8 cellular contexts compared by ENCODE assay signal in genomic region chr1:236281286-236282158, GRCh38. TPM values are rescaled to one million over a fixed set of nuclear protein-coding genes. Genes with fewer than 3 reads are reported as not detected.
DNase-seq lines count a peak whose midpoint lies in the region; ATAC-seq and TF ChIP-seq lines count a peak whose summit lies in the region.

TSS of gene ERO1B (minus strand) at chr1:236281958. CDS start at chr1:236281783, 175 bp downstream.

- no peaks in the 10 kb centered on the region for H3K9me3 ChIP-seq in thoracic aorta

- peak within 1 kb of the TSS; percentile 67 to 74 for H3K27ac ChIP-seq in thoracic aorta

- H3K36me3 ChIP-seq in thoracic aorta: no peaks in the 10 kb centered on the region

- no peaks in the 10 kb centered on the region for H3K9me3 Mint-ChIP-seq in activated naive CD8-positive, alpha-beta T cell (ENCODE audit: low read depth)
- no peaks in the 10 kb centered on the region for H3K9me3 Mint-ChIP-seq in osteocyte (ENCODE audit: unreplicated experiment)

- peak within 1 kb of the TSS; percentile 89 for H3K4me3 ChIP-seq in thoracic aorta

- peak within 1 kb of the TSS; percentile 94 for H3K27ac Mint-ChIP-seq in activated naive CD8-positive, alpha-beta T cell
- H3K27ac Mint-ChIP-seq in osteocyte (ENCODE audit: unreplicated experiment): peak within 1 kb of the TSS; percentile 39

- peaks cover 7 to 11% of the 10 kb centered on the region in 2 donors for H3K4me1 ChIP-seq in thoracic aorta (ENCODE audit: control insufficient read depth in 1 of 2, low read depth in 2 of 2)

- H3K4me3 Mint-ChIP-seq in activated naive CD8-positive, alpha-beta T cell: peak within 1 kb of the TSS; percentile 92
- H3K4me3 Mint-ChIP-seq in osteocyte (ENCODE audit: unreplicated experiment): peak within 1 kb of the TSS; percentile 84

- peak; percentile 75 for ATAC-seq in HG02610 (IDR thresholded peaks at IDR 0.05; ENCODE audit: unreplicated experiment)
- peak; percentile 98 for ATAC-seq in SK-N-SH treated with all-trans-retinoic acid at 6 μM for 48 hours
- peak; percentile 96 for ATAC-seq in thoracic aorta (ENCODE audit: insufficient number of reproducible peaks, low FRiP score, low read depth)

- no peaks in the 10 kb centered on the region for H3K27me3 Mint-ChIP-seq in activated naive CD8-positive, alpha-beta T cell
- peaks cover 38% of the 10 kb centered on the region for H3K27me3 Mint-ChIP-seq in osteocyte (ENCODE audit: unreplicated experiment)

- TF ChIP-seq POLR2A in GM10847 (IDR thresholded peaks at IDR 0.05; ENCODE audit: extremely low read depth, insufficient read length): peak; percentile 91

- DNase-seq in NCI-H1092 (lab: John Stamatoyannopoulos, UW) (peak; percentile 99), head of caudate nucleus (peak; percentile 93 to 100 (median 99)), osteocyte (ENCODE audit: extremely low spot score, unreplicated experiment) (peak; percentile 98), thoracic aorta (ENCODE audit: low spot score) (peak; percentile 88)

- TF ChIP-seq CTCF in osteocyte (IDR thresholded peaks at IDR 0.05) (no peak), thoracic aorta (IDR thresholded peaks at IDR 0.05) (no peak)

- no peaks in the 10 kb centered on the region for H3K27me3 ChIP-seq in thoracic aorta (replicated peaks; ENCODE audit: insufficient read depth)

- peaks cover 4% of the 10 kb centered on the region for H3K36me3 Mint-ChIP-seq in activated naive CD8-positive, alpha-beta T cell
- no peaks in the 10 kb centered on the region for H3K36me3 Mint-ChIP-seq in osteocyte (ENCODE audit: unreplicated experiment)

- peaks cover 51% of the 10 kb centered on the region for H3K4me1 Mint-ChIP-seq in activated naive CD8-positive, alpha-beta T cell (ENCODE audit: low read depth)
- peaks cover 10% of the 10 kb centered on the region for H3K4me1 Mint-ChIP-seq in osteocyte (ENCODE audit: unreplicated experiment)

- intact Hi-C loops in head of caudate nucleus (cut with DNase I): loop anchor here (5.0 kb wide), 1 partner anchor 139 kb away; the partner anchor contains the start of gene GPR137B

TF ChIP-seq in SK-N-SH treated with all-trans-retinoic acid at 6 μM for 48 hours, 23 proteins besides CTCF, POLR2A, EP300 and RAD21:
- TF ChIP-seq PPARA (CRISPR knock-in tag; IDR thresholded peaks at IDR 0.05; ENCODE audit: borderline replicate concordance) (0 out of 2 replicates have a peak, but pooled peaks have one; percentile 36), SNAI2 (CRISPR knock-in tag; IDR thresholded peaks at IDR 0.05) (no peak), ZFP30 (CRISPR knock-in tag; IDR thresholded peaks at IDR 0.05) (no peak)

RNA-seq across cellular contexts. Expression of gene ERO1B, which starts in this region (rescaled TPM):
- total RNA-seq in osteocyte: 4.8 and 4.9 TPM in 2 replicates
- 10 to 100 TPM; 20.8 to 33.3 TPM for total RNA-seq in thoracic aorta

Comparison
In these comparisons a context has a peak if more than half of its experiments do, and no peak if none do; other contexts are left out.
1. Peak in every context shown above with its lines: DNase-seq, ATAC-seq, H3K4me3 ChIP-seq and H3K27ac ChIP-seq.